ENCODE assay signal across 9 cellular contexts in the genomic region with DNA sequence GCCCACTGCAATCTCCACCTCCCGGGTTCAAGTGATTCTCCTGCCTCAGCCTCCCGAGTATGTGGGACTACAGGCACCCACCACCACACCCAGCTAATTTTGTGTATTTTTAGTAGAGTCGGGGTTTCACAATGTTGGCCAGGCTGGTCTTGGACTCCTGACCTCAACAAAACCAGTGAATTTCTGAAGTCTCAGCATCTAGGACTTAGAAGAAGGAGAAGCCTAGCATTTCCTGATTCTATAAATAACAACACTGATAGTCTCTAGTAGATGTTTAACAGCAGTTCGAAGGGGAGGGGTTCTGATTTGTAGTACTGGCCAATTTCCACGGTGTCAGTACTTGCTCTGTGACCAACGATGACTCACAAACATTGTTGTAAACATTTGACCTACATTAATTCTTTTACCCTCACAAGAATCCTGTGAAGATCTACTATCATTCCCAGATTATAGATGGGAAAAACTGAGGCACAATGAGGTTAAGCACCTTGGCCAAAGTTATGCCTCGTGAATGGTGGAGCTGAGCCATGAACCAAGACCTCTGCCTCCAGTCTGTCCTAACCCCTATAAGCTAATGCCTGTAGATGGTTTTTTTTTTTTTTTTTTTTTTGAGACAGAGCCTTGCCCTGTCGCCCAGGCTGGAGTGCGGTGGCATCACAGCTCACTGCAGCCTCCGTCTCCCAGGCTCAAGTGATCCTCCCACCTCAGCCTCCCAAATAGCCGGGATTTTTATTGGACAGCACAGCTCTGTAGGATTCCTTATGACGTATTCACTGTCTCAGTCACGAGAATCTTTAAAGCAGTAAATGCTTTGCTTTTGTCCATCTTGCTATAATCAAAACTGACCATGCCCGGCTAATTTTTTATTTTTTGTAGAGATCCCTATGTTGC. TPM values are rescaled to one million over a fixed set of nuclear protein-coding genes. Genes with fewer than 3 reads are reported as not detected.
A peak's percentile ranks its signal among the peaks of the same experiment; 100 is the strongest.
DNase-seq lines count a peak whose midpoint lies in the region; ATAC-seq lines count a peak whose summit lies in the region.
"Had no signal": no experiment of that assay in that cellular context is flagged by ENCODE, and none has a peak within 500 bp of the region (broad histone marks: within the 10 kb centered on the region; RNA-seq: fewer than 3 reads in every experiment).

No MANE protein-coding gene starts in this region.

- peaks cover 23% of the 10 kb centered on the region for H3K36me3 ChIP-seq in effector memory CD4-positive, alpha-beta T cell (ENCODE audit: control insufficient read depth, insufficient read depth, low read length)

- peak; percentile 58 to 61 for ATAC-seq in natural killer cell treated with Interleukin-12 subunit alpha and Interleukin-12 subunit beta and Interleukin-15 and Interleukin-18, amount 100 ng/mL, for 72 hours
- no peak for ATAC-seq in GM19467 (IDR thresholded peaks at IDR 0.05; ENCODE audit: unreplicated experiment)

- no peaks in the 10 kb centered on the region for H3K27me3 ChIP-seq in effector memory CD4-positive, alpha-beta T cell (replicated peaks; ENCODE audit: control insufficient read depth, insufficient read depth, low read length, poor library complexity, severe bottlenecking)

- peaks cover 28 to 37% of the 10 kb centered on the region in 2 donors for H3K4me1 Mint-ChIP-seq in natural killer cell treated with Interleukin-12 subunit alpha and Interleukin-12 subunit beta and Interleukin-15 and Interleukin-18, amount 100 ng/mL, for 72 hours (ENCODE audit: low read depth in 2 of 2)

- no peaks in the 10 kb centered on the region for H3K9me3 ChIP-seq in effector memory CD4-positive, alpha-beta T cell (ENCODE audit: control insufficient read depth, low read length)

- H3K36me3 Mint-ChIP-seq in natural killer cell treated with Interleukin-12 subunit alpha and Interleukin-12 subunit beta and Interleukin-15 and Interleukin-18, amount 100 ng/mL, for 72 hours: peaks cover 5% of the 10 kb centered on the region

- H3K4me1 ChIP-seq in effector memory CD4-positive, alpha-beta T cell (ENCODE audit: control insufficient read depth, insufficient read depth, low read length, poor library complexity, severe bottlenecking): peaks cover 20% of the 10 kb centered on the region

- no peaks in the 10 kb centered on the region for H3K9me3 Mint-ChIP-seq in natural killer cell treated with Interleukin-12 subunit alpha and Interleukin-12 subunit beta and Interleukin-15 and Interleukin-18, amount 100 ng/mL, for 72 hours
- H3K9me3 Mint-ChIP-seq: IgD-negative memory B cell had no signal

- peak overlapping the region; percentile 56 for H3K4me3 Mint-ChIP-seq in natural killer cell treated with Interleukin-12 subunit alpha and Interleukin-12 subunit beta and Interleukin-15 and Interleukin-18, amount 100 ng/mL, for 72 hours

- peak overlapping the region; percentile 63 to 92 for H3K27ac Mint-ChIP-seq in natural killer cell treated with Interleukin-12 subunit alpha and Interleukin-12 subunit beta and Interleukin-15 and Interleukin-18, amount 100 ng/mL, for 72 hours

- H3K4me3 ChIP-seq in effector memory CD4-positive, alpha-beta T cell (ENCODE audit: insufficient read depth, low read depth, low read length, poor library complexity, severe bottlenecking): no peak overlapping the region

- H3K27ac ChIP-seq in effector memory CD4-positive, alpha-beta T cell (ENCODE audit: insufficient read depth, low read length, poor library complexity, severe bottlenecking): peak overlapping the region; percentile 40

- DNase-seq in EL (peak; percentile 93), RKO (ENCODE audit: low spot score) (peak; percentile 72), NCI-H1436 treated with DMSO at 0.1 percent for 48 hours (lab: John Stamatoyannopoulos, UW) (no peak), cerebellar cortex (ENCODE audit: low spot score) (no peak)
- DNase-seq in effector memory CD4-positive, alpha-beta T cell: no peak
- no peak for DNase-seq in natural killer cell treated with Interleukin-12 subunit alpha and Interleukin-12 subunit beta and Interleukin-15 and Interleukin-18, amount 100 ng/mL, for 72 hours (ENCODE audit: low spot score)
- DNase-seq in activated CD4-positive, alpha-beta T cell treated with anti-CD3 and anti-CD28 coated beads, Interleukin-2, amount 50 U/mL, for 48 hours: no peak

- no peaks in the 10 kb centered on the region for H3K27me3 Mint-ChIP-seq in natural killer cell treated with Interleukin-12 subunit alpha and Interleukin-12 subunit beta and Interleukin-15 and Interleukin-18, amount 100 ng/mL, for 72 hours
- H3K27me3 Mint-ChIP-seq: IgD-negative memory B cell had no signal

RNA-seq across cellular contexts. Expression of gene P2RX4, which starts 5.2 kb away (rescaled TPM):
- total RNA-seq in natural killer cell treated with Interleukin-12 subunit alpha and Interleukin-12 subunit beta and Interleukin-15 and Interleukin-18, amount 100 ng/mL, for 72 hours: 10 to 100 TPM; 39.8 to 46.6 TPM

Comparison
In these comparisons a context has a peak if more than half of its experiments do, and no peak if none do; other contexts are left out.
1. DNase-seq: peak in EL (single experiment) and RKO (single experiment); none in effector memory CD4-positive, alpha-beta T cell (0 of 3), natural killer cell treated with Interleukin-12 subunit alpha and Interleukin-12 subunit beta and Interleukin-15 and Interleukin-18, amount 100 ng/mL, for 72 hours (single experiment), NCI-H1436 treated with DMSO at 0.1 percent for 48 hours (single experiment), cerebellar cortex (single experiment) and activated CD4-positive, alpha-beta T cell treated with anti-CD3 and anti-CD28 coated beads, Interleukin-2, amount 50 U/mL, for 48 hours (0 of 2).